ENCODE assay signal across 7 cellular contexts in genomic region chr4:5758741-5759140, GRCh38. TPM values are rescaled to one million over a fixed set of nuclear protein-coding genes. Genes with fewer than 3 reads are reported as not detected.
DNase-seq lines count a peak whose midpoint lies in the region; ATAC-seq and TF ChIP-seq lines count a peak whose summit lies in the region.

No MANE protein-coding gene starts in this region.

- TF ChIP-seq CTCF in fibroblast of pulmonary artery (IDR thresholded peaks at IDR 0.05; ENCODE audit: low read length, missing control alignments): no peak
- TF ChIP-seq CTCF in GM13977 (IDR thresholded peaks at IDR 0.05; ENCODE audit: extremely low read depth, insufficient read depth, missing control alignments): no peak
- TF ChIP-seq CTCF in GM23338 (conservative IDR thresholded peaks at IDR 0.05; ENCODE audit: low read depth in 2 of 2): no peak

- WGBS in GM23248 (ENCODE audit: low coverage in 1 of 2, low lambda C conversion rate in 2 of 2, missing lambda C conversion rate in 2 of 2), 2 experiments: 0 to 1% methylated on average over 7 of the region's 7 CpGs

- peaks cover 22% of the 10 kb centered on the region for H3F3A ChIP-seq in GM23248 (ENCODE audit: insufficient read depth)
- H3F3A ChIP-seq in GM23338 (replicated peaks; ENCODE audit: low read depth): no peaks in the 10 kb centered on the region

- in situ Hi-C loops in GM23248 (cut with MboI): no loop called here
- in situ Hi-C loops in GM13977 (cut with MboI; ENCODE audit: low pct_unique_long_range_greater_than_20kb, low sequenced_read_pairs, unreplicated experiment): no loop called here

- H3K4me3 Mint-ChIP-seq in GM23338: no peak overlapping the region

- peaks cover 30% of the 10 kb centered on the region for H3K4me1 ChIP-seq in GM23248 (ENCODE audit: insufficient read depth)
- no peaks in the 10 kb centered on the region for H3K4me1 ChIP-seq in GM23338 (ENCODE audit: insufficient read depth)

- no peaks in the 10 kb centered on the region for H3K9me2 ChIP-seq in GM23248 (ENCODE audit: insufficient read depth)
- H3K9me2 ChIP-seq in GM23338 (ENCODE audit: insufficient read depth): no peaks in the 10 kb centered on the region

- H3K4me3 ChIP-seq in GM23248 (no peak overlapping the region), fibroblast of pulmonary artery (replicated peaks; ENCODE audit: low read depth, low read length) (no peak overlapping the region), GM23338 (no peak overlapping the region)

- H3K9ac ChIP-seq in GM23248: peak overlapping the region; percentile 46

- H3K9me3 Mint-ChIP-seq in GM23338: no peaks in the 10 kb centered on the region

- H3K27ac ChIP-seq in GM23248 (peak overlapping the region; percentile 77), GM23338 (ENCODE audit: low read depth) (no peak overlapping the region)

- H3K36me3 ChIP-seq in GM23248 (ENCODE audit: low read depth) (peaks cover 21% of the 10 kb centered on the region; the same call in 1 of the 2 replicates), GM23338 (ENCODE audit: insufficient read depth) (no peaks in the 10 kb centered on the region)

- ATAC-seq in SK-N-SH treated with all-trans-retinoic acid at 6 μM for 48 hours (peak; percentile 84), GM23338 (no peak)

- H3K9me3 ChIP-seq in GM23248 (ENCODE audit: low read depth): no peaks in the 10 kb centered on the region

- H3K4me2 ChIP-seq in GM23248 (ENCODE audit: unreplicated experiment) (peak overlapping the region; percentile 29), GM23338 (no peak overlapping the region)

- H3K27me3 Mint-ChIP-seq in GM23338 (ENCODE audit: insufficient read depth, low read depth, poor library complexity): peaks cover 4% of the 10 kb centered on the region

- H2AFZ ChIP-seq in GM23248: no peak overlapping the region
- H2AFZ ChIP-seq in GM23338: no peak overlapping the region

- no peak overlapping the region for H3K27ac Mint-ChIP-seq in GM23338

- peaks cover 41% of the 10 kb centered on the region for H3K36me3 Mint-ChIP-seq in GM23338 (ENCODE audit: low read depth)

- H3K4me1 Mint-ChIP-seq in GM23338: peaks cover 18% of the 10 kb centered on the region

- H3K27me3 ChIP-seq in GM23248 (replicated peaks; ENCODE audit: insufficient read depth) (no peaks in the 10 kb centered on the region), GM23338 (ENCODE audit: insufficient read depth) (no peaks in the 10 kb centered on the region)

- H4K20me1 ChIP-seq in GM23248 (ENCODE audit: insufficient read depth) (no peaks in the 10 kb centered on the region), GM23338 (replicated peaks; ENCODE audit: insufficient read depth) (no peaks in the 10 kb centered on the region)

- DNase-seq in GM23248: peak; percentile 99
- DNase-seq in fibroblast of pulmonary artery (ENCODE audit: low read depth): peak; percentile 95
- peak; percentile 43 to 56 for DNase-seq in stimulated activated CD8-positive, alpha-beta memory T cell treated with anti-CD3 and anti-CD28 coated beads, Interleukin-2, amount 100 ng/mL, for 48 hours (ENCODE audit: low read depth in 2 of 2)
- DNase-seq in GM13977 (ENCODE audit: low spot score): no peak
- DNase-seq in NCI-H774 (lab: John Stamatoyannopoulos, UW): no peak
- DNase-seq in GM23338 (ENCODE audit: low spot score): no peak

- H3K79me2 ChIP-seq in GM23248 (ENCODE audit: insufficient read depth): peaks cover 20% of the 10 kb centered on the region
- H3K79me2 ChIP-seq in GM23338 (replicated peaks; ENCODE audit: insufficient read depth): no peaks in the 10 kb centered on the region

TF ChIP-seq in SK-N-SH treated with all-trans-retinoic acid at 6 μM for 48 hours, 23 proteins besides CTCF, POLR2A, EP300 and RAD21:
- TF ChIP-seq ZNF565 (CRISPR knock-in tag; conservative IDR thresholded peaks at IDR 0.05; ENCODE audit: low read depth): no peak
- TF ChIP-seq CSDC2 (CRISPR knock-in tag; IDR thresholded peaks at IDR 0.05): no peak
- no peak for TF ChIP-seq ZNF70 (CRISPR knock-in tag; IDR thresholded peaks at IDR 0.05)

TF ChIP-seq in GM23338, 12 proteins besides CTCF, POLR2A, EP300 and RAD21 (continues in another document):
- no peak for TF ChIP-seq NANOG (IDR thresholded peaks at IDR 0.05; ENCODE audit: borderline replicate concordance)
- TF ChIP-seq CREB1 (CRISPR knock-in tag; IDR thresholded peaks at IDR 0.05; ENCODE audit: low read depth): no peak
- TF ChIP-seq ZNF114 (CRISPR knock-in tag; IDR thresholded peaks at IDR 0.05): no peak
- no peak for TF ChIP-seq ETS1 (IDR thresholded peaks at IDR 0.05)
- no peak for TF ChIP-seq JUNB (IDR thresholded peaks at IDR 0.05; ENCODE audit: unreplicated experiment)
- TF ChIP-seq POLR2AphosphoS5 (IDR thresholded peaks at IDR 0.05; ENCODE audit: low read depth): no peak
- TF ChIP-seq EZH2 (IDR thresholded peaks at IDR 0.05; ENCODE audit: low read depth, unreplicated experiment): no peak
- TF ChIP-seq, protein P1, sequence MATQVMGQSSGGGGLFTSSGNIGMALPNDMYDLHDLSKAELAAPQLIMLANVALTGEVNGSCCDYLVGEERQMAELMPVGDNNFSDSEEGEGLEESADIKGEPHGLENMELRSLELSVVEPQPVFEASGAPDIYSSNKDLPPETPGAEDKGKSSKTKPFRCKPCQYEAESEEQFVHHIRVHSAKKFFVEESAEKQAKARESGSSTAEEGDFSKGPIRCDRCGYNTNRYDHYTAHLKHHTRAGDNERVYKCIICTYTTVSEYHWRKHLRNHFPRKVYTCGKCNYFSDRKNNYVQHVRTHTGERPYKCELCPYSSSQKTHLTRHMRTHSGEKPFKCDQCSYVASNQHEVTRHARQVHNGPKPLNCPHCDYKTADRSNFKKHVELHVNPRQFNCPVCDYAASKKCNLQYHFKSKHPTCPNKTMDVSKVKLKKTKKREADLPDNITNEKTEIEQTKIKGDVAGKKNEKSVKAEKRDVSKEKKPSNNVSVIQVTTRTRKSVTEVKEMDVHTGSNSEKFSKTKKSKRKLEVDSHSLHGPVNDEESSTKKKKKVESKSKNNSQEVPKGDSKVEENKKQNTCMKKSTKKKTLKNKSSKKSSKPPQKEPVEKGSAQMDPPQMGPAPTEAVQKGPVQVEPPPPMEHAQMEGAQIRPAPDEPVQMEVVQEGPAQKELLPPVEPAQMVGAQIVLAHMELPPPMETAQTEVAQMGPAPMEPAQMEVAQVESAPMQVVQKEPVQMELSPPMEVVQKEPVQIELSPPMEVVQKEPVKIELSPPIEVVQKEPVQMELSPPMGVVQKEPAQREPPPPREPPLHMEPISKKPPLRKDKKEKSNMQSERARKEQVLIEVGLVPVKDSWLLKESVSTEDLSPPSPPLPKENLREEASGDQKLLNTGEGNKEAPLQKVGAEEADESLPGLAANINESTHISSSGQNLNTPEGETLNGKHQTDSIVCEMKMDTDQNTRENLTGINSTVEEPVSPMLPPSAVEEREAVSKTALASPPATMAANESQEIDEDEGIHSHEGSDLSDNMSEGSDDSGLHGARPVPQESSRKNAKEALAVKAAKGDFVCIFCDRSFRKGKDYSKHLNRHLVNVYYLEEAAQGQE (IDR thresholded peaks at IDR 0.05; ENCODE audit: unreplicated experiment): no peak

RNA-seq across cellular contexts. Expression of gene EVC, which starts 47.7 kb away (rescaled TPM):
- 36.8 and 56.2 TPM in 2 replicates for total RNA-seq in GM23248 (2014; rRNA removed; shearing (Covaris generic))
- polyA plus RNA-seq in GM23248 (2016; fragmentation: Nextera tagmentation; extraction: Ambion mirVana): 4.0 and 4.9 TPM in 2 replicates
- total RNA-seq in GM23338 (2014; rRNA removed; shearing (Covaris generic)): 12.8 and 31.0 TPM in 2 replicates
- polyA plus RNA-seq in GM23338 (2016; fragmentation: Nextera tagmentation; extraction: Ambion mirVana): 1.7 and 2.2 TPM in 2 replicates

RNA-seq across cellular contexts. Expression of gene EVC2, which starts 50.4 kb away (rescaled TPM):
- total RNA-seq in GM23248 (2014; rRNA removed; shearing (Covaris generic)): 8.0 and 8.1 TPM in 2 replicates
- polyA plus RNA-seq in GM23248 (2016; fragmentation: Nextera tagmentation; extraction: Ambion mirVana): 4.3 and 4.6 TPM in 2 replicates
- 6.8 and 11.5 TPM in 2 replicates for total RNA-seq in GM23338 (2014; rRNA removed; shearing (Covaris generic))
- 3.4 TPM in 2 replicates for polyA plus RNA-seq in GM23338 (2016; fragmentation: Nextera tagmentation; extraction: Ambion mirVana)

Comparison
In these comparisons a context has a peak if more than half of its experiments do, and no peak if none do; other contexts are left out.
1. DNase-seq: peak in GM23248 (single experiment), fibroblast of pulmonary artery (single experiment) and stimulated activated CD8-positive, alpha-beta memory T cell treated with anti-CD3 and anti-CD28 coated beads, Interleukin-2, amount 100 ng/mL, for 48 hours (2 of 2); none in GM13977 (single experiment), NCI-H774 (single experiment) and GM23338 (single experiment).